ENCODE assay signal across 1 cellular context in genomic region chr2:233036162-233036838, GRCh38.
TF ChIP-seq lines count a peak whose summit lies in the region.

No MANE protein-coding gene starts in this region.

TF ChIP-seq in H1, 55 proteins besides CTCF, POLR2A, EP300 and RAD21:
- no peak for TF ChIP-seq GTF2F1 (IDR thresholded peaks at IDR 0.05; ENCODE audit: borderline replicate concordance, low read depth, low read length)
